Comparison of ENCODE assay signal across 8 cellular contexts in the genomic region with DNA sequence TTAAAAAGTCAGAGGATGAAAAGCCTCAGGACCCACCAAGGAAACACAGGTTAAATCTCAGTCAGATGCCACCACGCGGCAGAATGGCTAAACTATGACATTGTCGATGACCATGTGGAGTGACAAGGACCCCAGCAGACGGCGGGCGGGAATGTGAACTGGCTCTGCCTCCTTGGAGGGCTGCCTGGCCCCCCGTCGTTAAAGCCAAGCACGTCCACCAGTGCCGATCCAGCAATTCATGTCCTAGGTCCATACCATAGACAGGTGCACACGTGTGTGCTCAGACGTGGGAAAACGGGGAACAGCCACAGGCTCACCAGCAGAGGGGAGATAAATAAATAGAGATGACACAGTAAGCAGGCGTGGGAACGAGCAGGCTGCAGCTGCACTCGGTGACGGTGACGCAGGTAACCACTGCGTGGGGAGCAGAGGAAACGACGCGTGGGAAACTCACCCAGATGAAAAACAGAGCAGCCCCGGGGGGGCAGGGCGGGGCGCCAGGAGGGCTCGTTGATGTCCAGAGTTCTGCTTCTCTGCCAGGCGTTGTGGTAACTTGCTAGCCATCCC. TPM values are rescaled to one million over a fixed set of nuclear protein-coding genes. Genes with fewer than 3 reads are reported as not detected.
DNase-seq lines count a peak whose midpoint lies in the region; TF ChIP-seq lines count a peak whose summit lies in the region.

No MANE protein-coding gene starts in this region.

- no peak overlapping the region for H3K4me3 ChIP-seq in NB4 (ENCODE audit: low read depth, low read length)
- H3K4me3 ChIP-seq in mononuclear cell (ENCODE audit: low read length), result peak overlapping the region; percentile 13

- peaks cover 21% of the 10 kb centered on the region for H3K4me1 ChIP-seq in mononuclear cell (ENCODE audit: insufficient read depth, low read length)

- DNase-seq in DMS53 (lab: John Stamatoyannopoulos, UW), result peak; percentile 78
- peak; percentile 22 for DNase-seq in NB4 (ENCODE audit: low read depth)
- peak; percentile 92 for DNase-seq in activated T-cell treated with anti-CD3 and anti-CD28 coated beads, Interleukin-2, amount 50 U/mL, for 1 hour
- DNase-seq in stimulated activated naive CD4-positive, alpha-beta T cell treated with Interleukin-2 at 50 U/mL for 16 hours (lab: John Stamatoyannopoulos, UW), result peak; percentile 85
- DNase-seq in NCI-H510A treated with DMSO at 0.1 percent for 48 hours (lab: John Stamatoyannopoulos, UW), result no peak
- no peak for DNase-seq in SKM-1 treated with dmso at 0.1 percent for 144 hours (lab: John Stamatoyannopoulos, UW; ENCODE audit: unreplicated experiment)
- DNase-seq in AG08396 (ENCODE audit: low spot score), result no peak

- TF ChIP-seq CTCF in NB4 (IDR thresholded peaks at IDR 0.05; ENCODE audit: low read depth, low read length), result no peak

- H3K9me3 ChIP-seq in mononuclear cell (ENCODE audit: low read depth, low read length), result no peaks in the 10 kb centered on the region

- H3K27me3 ChIP-seq in mononuclear cell (ENCODE audit: insufficient read depth, low read length), result no peaks in the 10 kb centered on the region

- TF ChIP-seq POLR2A in NB4 (IDR thresholded peaks at IDR 0.05; ENCODE audit: extremely low read depth, insufficient read length), result no peak

RNA-seq across cellular contexts. Expression of a gene that starts 28.3 kb away (rescaled TPM):
- total RNA-seq in mononuclear cell, result 2.2 TPM

Comparison
In these comparisons a context has a peak if more than half of its experiments do, and no peak if none do; other contexts are left out.
1. DNase-seq: peak in DMS53 (single experiment), NB4 (single experiment), activated T-cell treated with anti-CD3 and anti-CD28 coated beads, Interleukin-2, amount 50 U/mL, for 1 hour (single experiment) and stimulated activated naive CD4-positive, alpha-beta T cell treated with Interleukin-2 at 50 U/mL for 16 hours (single experiment); none in NCI-H510A treated with DMSO at 0.1 percent for 48 hours (single experiment), SKM-1 treated with dmso at 0.1 percent for 144 hours (single experiment) and AG08396 (single experiment).